ENCODE assay signal across 24 cellular contexts in the genomic region with DNA sequence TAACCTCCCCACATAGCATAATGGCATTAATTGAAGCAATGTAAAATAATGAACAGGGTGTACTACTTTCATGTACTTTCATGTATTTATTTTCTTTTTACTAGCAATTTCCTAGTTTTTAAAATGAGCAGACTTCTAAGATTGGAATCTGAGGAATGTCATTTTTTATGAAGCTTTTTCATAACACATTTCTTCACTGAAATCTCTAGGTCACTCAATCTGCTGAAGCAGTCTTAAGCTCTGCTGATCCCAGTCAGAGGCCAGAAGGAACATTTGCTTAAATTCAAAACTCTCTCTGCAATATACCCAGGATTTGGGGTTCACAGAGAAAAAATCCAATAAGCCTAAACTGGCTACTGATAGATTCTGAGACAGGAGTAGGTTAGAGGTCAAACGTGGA.
"Had no signal": no experiment of that assay in that cellular context is flagged by ENCODE, and none has a peak within 500 bp of the region (broad histone marks: within the 10 kb centered on the region; RNA-seq: fewer than 3 reads in every experiment).

No MANE protein-coding gene starts in this region.

- ATAC-seq: activated T-cell treated with anti-CD3 and anti-CD28 coated beads, Interleukin-2, amount 50 U/mL, for 72 hours; gastrocnemius medialis; left colon; natural killer cell treated with Interleukin-12 subunit alpha and Interleukin-12 subunit beta and Interleukin-15 and Interleukin-18, amount 100 ng/mL, for 72 hours; stimulated activated naive CD8-positive, alpha-beta T cell treated with anti-CD3 and anti-CD28 coated beads, Interleukin-15, Interleukin-2, amounts not matched to agents 100 U/mL and 50 U/mL, for 24 hours had no signal

- H3K27ac ChIP-seq: gastrocnemius medialis, ovary, prostate gland, right atrium auricular region, thyroid gland had no signal

- H3K9me3 ChIP-seq: gastrocnemius medialis, ovary, prostate gland, right atrium auricular region, thyroid gland had no signal

- H3K36me3 ChIP-seq: gastrocnemius medialis, ovary, prostate gland, right atrium auricular region, thyroid gland had no signal

- DNase-seq: activated CD4-positive, alpha-beta T cell treated with anti-CD3 and anti-CD28 coated beads for 4 hours; activated CD4-positive, alpha-beta T cell treated with anti-CD3 and anti-CD28 coated beads, Interleukin-2, amount 50 U/mL, for 48 hours; activated CD4-positive, CD25-positive, alpha-beta regulatory T cell; activated effector memory CD4-positive, alpha-beta T cell treated with Interleukin-2 at 50 U/mL for 16 hours; activated naive CD4-positive, alpha-beta T cell treated with anti-CD3 and anti-CD28 coated beads for 36 hours; activated naive CD8-positive, alpha-beta T cell treated with anti-CD3 and anti-CD28 coated beads, Interleukin-2, amount 10 ng/mL, durations not matched to agents 7 days and 5 days; activated T-cell treated with anti-CD3 and anti-CD28 coated beads, Interleukin-2, amount 50 U/mL, for 72 hours; amygdala; cerebellar nuclear complex; cortex of kidney; endodermal cell; gastrocnemius medialis; hypothalamus; islet precursor cell; left colon; ovary; stimulated activated CD4-positive, alpha-beta T cell treated with anti-CD3 and anti-CD28 coated beads, Interleukin-12 subunit alpha, Interleukin-12 subunit beta, amount 100 ng/mL, for 4 hours; stimulated activated CD4-positive, alpha-beta T cell treated with anti-CD3 and anti-CD28 coated beads, Interleukin-4, amount 100 ng/mL, for 4 hours; stimulated activated naive CD8-positive, alpha-beta T cell treated with anti-CD3 and anti-CD28 coated beads, Interleukin-15, Interleukin-2, amounts not matched to agents 100 U/mL and 50 U/mL, for 24 hours; substantia nigra; thyroid gland had no signal

- H3K4me3 ChIP-seq: gastrocnemius medialis, ovary, prostate gland, right atrium auricular region, thyroid gland had no signal

- H3K4me1 ChIP-seq: gastrocnemius medialis, prostate gland, right atrium auricular region, thyroid gland had no signal
